Comparison of ENCODE assay signal across 31 cellular contexts in genomic region chr4:80916770-80917169, GRCh38.
"Had no signal": no experiment of that assay in that cellular context is flagged by ENCODE, and none has a peak within 500 bp of the region (broad histone marks: within the 10 kb centered on the region; RNA-seq: fewer than 3 reads in every experiment).

No MANE protein-coding gene starts in this region.

- FAIRE-seq: small intestine, urothelium cell line had no signal

- H3K9me3 ChIP-seq: neutrophil, ovary, psoas muscle, right lobe of liver, sigmoid colon, stomach, thoracic aorta, thyroid gland, tibial nerve, upper lobe of left lung, vagina had no signal

- H3K4me3 Mint-ChIP-seq: naive thymus-derived CD4-positive, alpha-beta T cell; natural killer cell; nephron progenitor cell; neural crest cell; stimulated activated effector memory CD8-positive, alpha-beta T cell treated with anti-CD3 and anti-CD28 coated beads, Interleukin-12 subunit alpha, Interleukin-12 subunit beta, amount 100 ng/mL, for 72 hours; stimulated activated naive B cell treated with anti-CD40 and anti-IgM and Interleukin-4, amounts not matched to agents 10 μg/mL and 1 μg/mL and 100 μg/mL, for 72 hours; stimulated activated naive CD8-positive, alpha-beta T cell treated with anti-CD3 and anti-CD28 coated beads, Interleukin-15, Interleukin-2, amounts not matched to agents 100 ng/mL and 50 ng/mL, for 24 hours had no signal

- H3K36me3 ChIP-seq: neutrophil, ovary, right lobe of liver, sigmoid colon, stomach, thoracic aorta, thyroid gland, tibial nerve, upper lobe of left lung, vagina had no signal

- H3K27me3 Mint-ChIP-seq: stimulated activated naive B cell treated with anti-CD40 and anti-IgM and Interleukin-4, amounts not matched to agents 10 μg/mL and 1 μg/mL and 100 μg/mL, for 72 hours had no signal

- H3K9ac ChIP-seq: parathyroid adenoma had no signal

- H3K4me1 Mint-ChIP-seq: naive thymus-derived CD4-positive, alpha-beta T cell; natural killer cell; nephron progenitor cell; neural crest cell; stimulated activated effector memory CD8-positive, alpha-beta T cell treated with anti-CD3 and anti-CD28 coated beads, Interleukin-12 subunit alpha, Interleukin-12 subunit beta, amount 100 ng/mL, for 72 hours had no signal

- H2AFZ ChIP-seq: parathyroid adenoma had no signal

- H3K27me3 ChIP-seq: neutrophil, ovary, right lobe of liver, sigmoid colon, stomach, thyroid gland, tibial nerve, upper lobe of left lung, vagina had no signal

- H3K36me3 Mint-ChIP-seq: naive thymus-derived CD4-positive, alpha-beta T cell; natural killer cell; stimulated activated effector memory CD8-positive, alpha-beta T cell treated with anti-CD3 and anti-CD28 coated beads, Interleukin-12 subunit alpha, Interleukin-12 subunit beta, amount 100 ng/mL, for 72 hours; stimulated activated naive B cell treated with anti-CD40 and anti-IgM and Interleukin-4, amounts not matched to agents 10 μg/mL and 1 μg/mL and 100 μg/mL, for 72 hours had no signal

- H3K4me1 ChIP-seq: parathyroid adenoma, psoas muscle, right lobe of liver, sigmoid colon, stomach, thyroid gland, tibial nerve, upper lobe of left lung, vagina had no signal

- H3K27ac ChIP-seq: neutrophil, ovary, parathyroid adenoma, psoas muscle, right lobe of liver, sigmoid colon, stomach, thoracic aorta, thyroid gland, tibial nerve, upper lobe of left lung, vagina had no signal

- ATAC-seq: naive thymus-derived CD4-positive, alpha-beta T cell; natural killer cell; psoas muscle; right cardiac atrium; stimulated activated effector memory CD8-positive, alpha-beta T cell treated with anti-CD3 and anti-CD28 coated beads, Interleukin-12 subunit alpha, Interleukin-12 subunit beta, amount 100 ng/mL, for 72 hours; stimulated activated naive B cell treated with anti-CD40 and anti-IgM and Interleukin-4, amounts not matched to agents 10 μg/mL and 1 μg/mL and 100 μg/mL, for 72 hours had no signal

- H3K79me2 ChIP-seq: parathyroid adenoma had no signal

- H3K4me3 ChIP-seq: ovary, psoas muscle, right lobe of liver, sigmoid colon, stomach, thoracic aorta, thyroid gland, tibial nerve, upper lobe of left lung, vagina had no signal

- H3K27ac Mint-ChIP-seq: naive thymus-derived CD4-positive, alpha-beta T cell; natural killer cell; nephron progenitor cell; progenitor cell of endocrine pancreas; stimulated activated effector memory CD8-positive, alpha-beta T cell treated with anti-CD3 and anti-CD28 coated beads, Interleukin-12 subunit alpha, Interleukin-12 subunit beta, amount 100 ng/mL, for 72 hours; stimulated activated naive B cell treated with anti-CD40 and anti-IgM and Interleukin-4, amounts not matched to agents 10 μg/mL and 1 μg/mL and 100 μg/mL, for 72 hours; stimulated activated naive CD8-positive, alpha-beta T cell treated with anti-CD3 and anti-CD28 coated beads, Interleukin-15, Interleukin-2, amounts not matched to agents 100 ng/mL and 50 ng/mL, for 24 hours had no signal

- H3K9me3 Mint-ChIP-seq: naive thymus-derived CD4-positive, alpha-beta T cell; natural killer cell; nephron progenitor cell; neural crest cell; stimulated activated effector memory CD8-positive, alpha-beta T cell treated with anti-CD3 and anti-CD28 coated beads, Interleukin-12 subunit alpha, Interleukin-12 subunit beta, amount 100 ng/mL, for 72 hours; stimulated activated naive B cell treated with anti-CD40 and anti-IgM and Interleukin-4, amounts not matched to agents 10 μg/mL and 1 μg/mL and 100 μg/mL, for 72 hours; stimulated activated naive CD8-positive, alpha-beta T cell treated with anti-CD3 and anti-CD28 coated beads, Interleukin-15, Interleukin-2, amounts not matched to agents 100 ng/mL and 50 ng/mL, for 24 hours had no signal

- DNase-seq: naive thymus-derived CD4-positive, alpha-beta T cell; natural killer cell; nephron progenitor cell; nucleus accumbens; ovary; posterior cingulate gyrus; psoas muscle; right cardiac atrium; right lobe of liver; sigmoid colon; small intestine; stimulated activated CD4-positive, alpha-beta T cell treated with anti-CD3 and anti-CD28 coated beads, Interleukin-15, amount 100 ng/mL, for 24 hours; stimulated activated CD4-positive, alpha-beta T cell treated with anti-CD3 and anti-CD28 coated beads, Interleukin-2, amount 100 ng/mL, for 24 hours; stimulated activated CD4-positive, alpha-beta T cell treated with anti-CD3 and anti-CD28 coated beads, Interleukin-2, amount 100 ng/mL, for 48 hours; stimulated activated CD4-positive, alpha-beta T cell treated with anti-CD3 and anti-CD28 coated beads, Interleukin-4, amount 100 ng/mL, for 24 hours; stimulated activated naive B cell treated with anti-CD40 and anti-IgM and Interleukin-4, amounts not matched to agents 10 μg/mL and 1 μg/mL and 100 μg/mL, for 72 hours; stimulated activated naive CD4-positive, alpha-beta T cell treated with Interleukin-2 at 50 U/mL for 16 hours; stomach; thyroid gland; trophoblast cell; upper lobe of left lung had no signal
